ENCODE assay signal across 8 cellular contexts in genomic region chr7:130069978-130070899, GRCh38. TPM values are rescaled to one million over a fixed set of nuclear protein-coding genes. Genes with fewer than 3 reads are reported as not detected.
DNase-seq lines count a peak whose midpoint lies in the region; ATAC-seq and TF ChIP-seq lines count a peak whose summit lies in the region.

KLHDC10 (plus strand) TSS chr7:130070534; CDS start chr7:130070644, 110 bp downstream.

- 3% methylated on average over 12 of the region's 57 CpGs for WGBS in mammary epithelial cell (ENCODE audit: low coverage, missing lambda C conversion rate)

- H3K9me3 ChIP-seq in WERI-Rb-1 (ENCODE audit: severe bottlenecking) (no peaks in the 10 kb centered on the region), mammary epithelial cell (replicated peaks; ENCODE audit: insufficient read depth, low read length) (no peaks in the 10 kb centered on the region), iPS-18c (ENCODE audit: control insufficient read depth, insufficient read depth, low read length) (no peaks in the 10 kb centered on the region)

- CTCF ChIA-PET in mammary epithelial cell (lab: Charles Lee; ENCODE audit: low non-redundant PET) = interaction anchor here (0.6 kb wide), 3 partner anchors 13 to 1786 kb away, joined by 3 to 4 read pairs (median 3); no protein-coding TSS in a partner anchor

- peak within 1 kb of the TSS; percentile 95 for H3K4me2 ChIP-seq in mammary epithelial cell (ENCODE audit: insufficient read depth, low read depth, low read length)

- dilution Hi-C loops in mammary epithelial cell (cut with HindIII; ENCODE audit: low sequenced_read_pairs) = no loop called here

- in situ Hi-C loops in ACHN (cut with HindIII; ENCODE audit: low pct_ligation_motif_present, low pct_unique_long_range_greater_than_20kb, low sequenced_read_pairs) (no loop called here), mammary epithelial cell (cut with MboI; ENCODE audit: low sequenced_read_pairs in 2 of 2) (loop anchor here (10.0 kb wide), 1 partner anchor 685 kb away; no protein-coding TSS in a partner anchor)

- H3K27ac ChIP-seq in WERI-Rb-1 (peak within 1 kb of the TSS; percentile 82), mammary epithelial cell (ENCODE audit: insufficient read depth, low read depth, low read length) (peak within 1 kb of the TSS; percentile 65), skin epidermis (peak within 1 kb of the TSS; percentile 31 to 95 (median 92))

- intact Hi-C loops in mammary epithelial cell (cut with micrococcal nuclease) = loop anchor here (5.0 kb wide), 3 partner anchors 137 to 292 kb away; partner anchors contain the start of genes CPA4, SSMEM1 and TMEM209

- peak; percentile 100 for DNase-seq in ACHN
- DNase-seq in NCI-H2227 (lab: John Stamatoyannopoulos, UW; ENCODE audit: unreplicated experiment) = peak; percentile 99
- peak; percentile 97 for DNase-seq in WERI-Rb-1
- peak; percentile 98 for DNase-seq in mammary epithelial cell

- no peak for TF ChIP-seq CTCF in WERI-Rb-1 (IDR thresholded peaks at IDR 0.05; ENCODE audit: low read depth, low read length)
- TF ChIP-seq CTCF in mammary epithelial cell (conservative IDR thresholded peaks at IDR 0.05 in 1 of 2, IDR thresholded peaks at IDR 0.05 in 1 of 2; ENCODE audit: extremely low read depth in 1 of 2, insufficient read depth in 1 of 2, low read depth in 1 of 2, low read length in 2 of 2) = no peak

- peak; percentile 95 for ATAC-seq in GM18873 (IDR thresholded peaks at IDR 0.05; ENCODE audit: low FRiP score, unreplicated experiment)
- ATAC-seq in HG03139 (IDR thresholded peaks at IDR 0.05; ENCODE audit: unreplicated experiment) = peak; percentile 95

- no peaks in the 10 kb centered on the region for H3K36me3 ChIP-seq in WERI-Rb-1
- no peaks in the 10 kb centered on the region for H3K36me3 ChIP-seq in mammary epithelial cell (ENCODE audit: insufficient read depth, low read length)

- peak within 1 kb of the TSS; percentile 83 for H3K4me3 ChIP-seq in WERI-Rb-1 (ENCODE audit: low read depth, low read length)
- peak within 1 kb of the TSS; percentile 51 to 83 (median 69) for H3K4me3 ChIP-seq in mammary epithelial cell (replicated peaks in 1 of 3; ENCODE audit: insufficient read depth in 1 of 3, low read depth in 2 of 3, low read length in 3 of 3)
- peak within 1 kb of the TSS; percentile 85 for H3K4me3 ChIP-seq in iPS-18c (ENCODE audit: insufficient read depth, low read depth, low read length)
- H3K4me3 ChIP-seq in skin epidermis = peak within 1 kb of the TSS; percentile 73 to 99 (median 94)

- no TSS peak for BruUV-seq in mammary epithelial cell (replicated peaks; lab: Mats Ljungman, UMichigan)

- H2AFZ ChIP-seq in mammary epithelial cell (ENCODE audit: low read depth, low read length) = peak within 1 kb of the TSS; percentile 99

- H4K20me1 ChIP-seq in mammary epithelial cell (ENCODE audit: insufficient read depth, low read length) = no peaks in the 10 kb centered on the region

- H3K9ac ChIP-seq in mammary epithelial cell (ENCODE audit: insufficient read depth, low read length) = peak within 1 kb of the TSS; percentile 75

- peaks cover 14% of the 10 kb centered on the region for H3K4me1 ChIP-seq in mammary epithelial cell (ENCODE audit: insufficient read depth, low read length)

- H3K27me3 ChIP-seq in WERI-Rb-1 (ENCODE audit: insufficient read depth, low read depth, severe bottlenecking) = no peaks in the 10 kb centered on the region
- no peaks in the 10 kb centered on the region for H3K27me3 ChIP-seq in mammary epithelial cell (ENCODE audit: insufficient read depth, low read length)

- peaks cover 49% of the 10 kb centered on the region for H3K79me2 ChIP-seq in mammary epithelial cell (ENCODE audit: insufficient read depth, low read length)

RNA-seq across cellular contexts. Expression of gene KLHDC10, which starts in this region (rescaled TPM):
- total RNA-seq in mammary epithelial cell = 10 to 100 TPM; 22.3 to 23.3 TPM
- polyA plus RNA-seq in mammary epithelial cell = 13.9 TPM
- 15.0 TPM for polyA minus RNA-seq in mammary epithelial cell

Comparison
In these comparisons a context has a peak if more than half of its experiments do, and no peak if none do; other contexts are left out.
1. Peak in every context shown above with its lines: DNase-seq, ATAC-seq, H3K4me3 ChIP-seq and H3K27ac ChIP-seq.